Comparison of ENCODE assay signal across 8 cellular contexts in the genomic region with DNA sequence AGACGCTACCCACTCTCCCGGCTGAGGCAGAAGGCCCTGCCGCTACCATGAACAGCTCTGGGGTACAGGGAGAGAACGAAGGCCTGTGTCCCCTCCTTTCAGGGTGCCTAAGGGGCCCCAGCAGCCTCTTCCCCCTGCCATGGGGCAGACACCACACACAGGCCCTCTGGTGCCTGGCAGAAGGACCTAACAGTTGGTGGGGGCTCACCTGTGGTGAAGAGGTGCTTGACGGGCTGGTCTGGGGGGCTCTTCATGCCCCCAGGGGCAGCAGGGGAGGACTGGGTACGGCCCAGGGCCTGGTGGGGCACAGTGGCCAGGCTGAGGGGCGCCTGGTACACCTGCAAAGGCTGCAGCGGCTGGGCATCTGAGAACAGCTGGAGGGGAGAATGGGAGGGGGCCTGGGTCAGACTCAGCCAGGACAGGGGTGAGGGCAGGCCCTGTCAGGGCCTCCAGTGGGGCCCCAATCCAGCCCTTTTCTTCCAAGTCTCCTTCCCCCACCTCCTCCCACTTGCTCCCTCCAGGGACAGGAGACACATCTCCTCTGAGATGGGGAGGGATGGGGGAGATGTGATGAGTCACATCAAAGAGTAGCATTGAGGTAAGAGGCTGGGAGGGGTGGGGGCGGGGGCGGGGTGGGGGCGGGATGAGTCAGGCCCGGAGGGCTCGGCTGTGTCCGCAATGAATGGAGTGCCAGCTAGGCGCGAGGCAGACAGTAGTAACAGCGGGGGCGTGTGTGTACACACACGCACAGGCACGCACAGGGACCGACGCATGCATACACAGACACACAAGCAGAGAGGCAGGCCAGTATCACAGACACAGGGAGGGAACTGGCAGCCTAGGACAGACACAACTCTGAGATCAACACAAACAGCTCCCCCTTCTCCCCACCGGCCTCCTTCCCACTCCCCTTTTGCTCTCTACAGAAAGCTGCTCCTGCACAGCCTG. TPM values are rescaled to one million over a fixed set of nuclear protein-coding genes. Genes with fewer than 3 reads are reported as not detected.
DNase-seq lines count a peak whose midpoint lies in the region; ATAC-seq and TF ChIP-seq lines count a peak whose summit lies in the region.

No MANE protein-coding gene starts in this region.

- DNase-seq in GM23338 (ENCODE audit: low spot score) (peak; percentile 52), SHP77 treated with DMSO at 0.1 percent for 48 hours (lab: John Stamatoyannopoulos, UW) (peak; percentile 53), amniotic epithelial cell (ENCODE audit: low read depth) (peak; percentile 93), iPS-NIHi11 (ENCODE audit: low spot score) (peak; percentile 68), NCI-H1930 (lab: John Stamatoyannopoulos, UW) (no peak)
- peak; percentile 71 for DNase-seq in stimulated activated CD4-positive, alpha-beta T cell treated with anti-CD3 and anti-CD28 coated beads, Interleukin-4, amount 100 ng/mL, for 24 hours

- H3K9me3 Mint-ChIP-seq in GM23338 = no peaks in the 10 kb centered on the region; the same call in 2 of the 3 replicates

- peak overlapping the region; percentile 43 for H3K4me3 ChIP-seq in GM23338

- no peaks in the 10 kb centered on the region; the same call in 1 of the 2 replicates for H3K36me3 ChIP-seq in GM23338 (ENCODE audit: insufficient read depth)

- no peak for TF ChIP-seq CTCF in GM23338 (conservative IDR thresholded peaks at IDR 0.05; ENCODE audit: low read depth in 2 of 2)

- no peaks in the 10 kb centered on the region for H3K9me2 ChIP-seq in GM23338 (ENCODE audit: insufficient read depth)

- peaks cover 16% of the 10 kb centered on the region for H3K4me1 ChIP-seq in GM23338 (ENCODE audit: insufficient read depth)

- ATAC-seq in GM23338 (peak; percentile 68), GM18517 (IDR thresholded peaks at IDR 0.05; ENCODE audit: unreplicated experiment) (no peak), HG03442 (IDR thresholded peaks at IDR 0.05; ENCODE audit: unreplicated experiment) (no peak)

- peak overlapping the region; percentile 74 for H3K4me2 ChIP-seq in GM23338

- H3K4me3 Mint-ChIP-seq in GM23338 = peak overlapping the region; percentile 67

- peaks cover 22% of the 10 kb centered on the region for H3K27me3 Mint-ChIP-seq in GM23338 (ENCODE audit: insufficient read depth, low read depth, poor library complexity)

- H3F3A ChIP-seq in GM23338 (replicated peaks; ENCODE audit: low read depth) = 0 out of 2 replicates have a peak, but pooled peaks cover 13% of the 10 kb centered on the region

- H3K4me1 Mint-ChIP-seq in GM23338 = peaks cover 43% of the 10 kb centered on the region

- no peaks in the 10 kb centered on the region for H3K27me3 ChIP-seq in GM23338 (ENCODE audit: insufficient read depth)

- H3K27ac Mint-ChIP-seq in GM23338 = peak overlapping the region; percentile 94

- no peak overlapping the region for H2AFZ ChIP-seq in GM23338

- H4K20me1 ChIP-seq in GM23338 (replicated peaks; ENCODE audit: insufficient read depth) = no peaks in the 10 kb centered on the region; the same call in 1 of the 2 replicates

- H3K27ac ChIP-seq in GM23338 (ENCODE audit: low read depth) = peak overlapping the region; percentile 26; the same call in 1 of the 2 replicates

- no peaks in the 10 kb centered on the region for H3K79me2 ChIP-seq in GM23338 (replicated peaks; ENCODE audit: insufficient read depth)

- peaks cover 48% of the 10 kb centered on the region for H3K36me3 Mint-ChIP-seq in GM23338 (ENCODE audit: low read depth)

TF ChIP-seq in GM23338, 12 proteins besides CTCF, POLR2A, EP300 and RAD21:
- no peak for TF ChIP-seq EZH2phosphoT487 (IDR thresholded peaks at IDR 0.05; ENCODE audit: unreplicated experiment)
- TF ChIP-seq NANOG (IDR thresholded peaks at IDR 0.05; ENCODE audit: borderline replicate concordance) = no peak
TF ChIP-seq in GM23338: peak in this region for 0.

RNA-seq across cellular contexts. Expression of gene G6PC3, which starts 16.1 kb away (rescaled TPM):
- 110 and 112 TPM in 2 replicates for total RNA-seq in GM23338 (2014; rRNA removed; shearing (Covaris generic))
- polyA plus RNA-seq in GM23338 (2016; fragmentation: Nextera tagmentation; extraction: Ambion mirVana) = 143 and 154 TPM in 2 replicates

RNA-seq across cellular contexts. Expression of gene LSM12, which starts 20.2 kb away (rescaled TPM):
- 64.4 and 72.7 TPM in 2 replicates for total RNA-seq in GM23338 (2014; rRNA removed; shearing (Covaris generic))
- 226 and 241 TPM in 2 replicates for polyA plus RNA-seq in GM23338 (2016; fragmentation: Nextera tagmentation; extraction: Ambion mirVana)

RNA-seq across cellular contexts. Expression of gene HDAC5, which starts 36.8 kb away (rescaled TPM):
- 71.1 and 86.9 TPM in 2 replicates for total RNA-seq in GM23338 (2014; rRNA removed; shearing (Covaris generic))
- 16.9 TPM in 2 replicates for polyA plus RNA-seq in GM23338 (2016; fragmentation: Nextera tagmentation; extraction: Ambion mirVana)

RNA-seq across cellular contexts. Expression of gene HROB, which starts 55.1 kb away (rescaled TPM):
- 17.0 and 19.0 TPM in 2 replicates for total RNA-seq in GM23338 (2014; rRNA removed; shearing (Covaris generic))
- polyA plus RNA-seq in GM23338 (2016; fragmentation: Nextera tagmentation; extraction: Ambion mirVana) = 9.3 TPM in 2 replicates

Comparison
In these comparisons a context has a peak if more than half of its experiments do, and no peak if none do; other contexts are left out.
1. DNase-seq: peak in GM23338 (single experiment), SHP77 treated with DMSO at 0.1 percent for 48 hours (single experiment), amniotic epithelial cell (single experiment), iPS-NIHi11 (single experiment) and stimulated activated CD4-positive, alpha-beta T cell treated with anti-CD3 and anti-CD28 coated beads, Interleukin-4, amount 100 ng/mL, for 24 hours (single experiment); none in NCI-H1930 (0 of 2).